In genomic region chr18:75205760-75206109, GRCh38 we compare ENCODE assay signal across 1 cellular context.
TF ChIP-seq lines count a peak whose summit lies in the region.

No MANE protein-coding gene starts in this region.

TF ChIP-seq in K562, 482 proteins besides CTCF, POLR2A, EP300 and RAD21 (continued from another document and continues in another):
- TF ChIP-seq ZNF316 (IDR thresholded peaks at IDR 0.05) (peak; percentile 73), ZNF124 (CRISPR knock-in tag; IDR thresholded peaks at IDR 0.05) (no peak), TEAD4 (IDR thresholded peaks at IDR 0.05; ENCODE audit: low read length) (0 out of 2 replicates have a peak, but pooled peaks have one; percentile 12), TEAD4 (CRISPR knock-in tag; IDR thresholded peaks at IDR 0.05; ENCODE audit: borderline replicate concordance) (no peak), CTBP1 (IDR thresholded peaks at IDR 0.05; ENCODE audit: borderline replicate concordance) (no peak), CSDE1 (IDR thresholded peaks at IDR 0.05) (no peak), PURB (CRISPR knock-in tag; IDR thresholded peaks at IDR 0.05; ENCODE audit: low read depth) (no peak), GABPB1 (CRISPR knock-in tag; IDR thresholded peaks at IDR 0.05) (no peak), PKNOX1 (IDR thresholded peaks at IDR 0.05) (peak; percentile 22; the same call in 1 of the 2 replicates), IRF1 (CRISPR knock-in tag; IDR thresholded peaks at IDR 0.05; ENCODE audit: borderline replicate concordance) (no peak), PBX2 (CRISPR knock-in tag; IDR thresholded peaks at IDR 0.05; ENCODE audit: low read depth) (no peak), PBX2 (tag; conservative IDR thresholded peaks at IDR 0.05; ENCODE audit: low read depth) (0 out of 2 replicates have a peak, but pooled peaks have one; percentile 31), AFF1 (IDR thresholded peaks at IDR 0.05; ENCODE audit: low read depth in 1 of 2, partially characterized antibody in 2 of 2) (peak in 1 of 2 experiments; percentile 48), KLF16 (IDR thresholded peaks at IDR 0.05) (no peak), CHCHD3 (CRISPR knock-in tag; IDR thresholded peaks at IDR 0.05) (no peak), HOXB6 (CRISPR knock-in tag; IDR thresholded peaks at IDR 0.05; ENCODE audit: borderline replicate concordance) (no peak), BMI1 (IDR thresholded peaks at IDR 0.05; ENCODE audit: low read length) (no peak), BRF2 (IDR thresholded peaks at IDR 0.05; ENCODE audit: borderline replicate concordance, insufficient read depth, insufficient read length) (no peak), EHMT2 (IDR thresholded peaks at IDR 0.05) (no peak), PTRF (tag; IDR thresholded peaks at IDR 0.05) (no peak), ZNF778 (CRISPR knock-in tag; IDR thresholded peaks at IDR 0.05) (no peak), MYC (IDR thresholded peaks at IDR 0.05; ENCODE audit: low read depth, low read length) (no peak), MYC (CRISPR knock-in tag; IDR thresholded peaks at IDR 0.05; ENCODE audit: borderline replicate concordance, low read depth) (no peak), MAFF (IDR thresholded peaks at IDR 0.05; ENCODE audit: low read length) (peak; percentile 38; the same call in 1 of the 2 replicates), NELFE (IDR thresholded peaks at IDR 0.05; ENCODE audit: insufficient read depth, insufficient read length) (no peak), PCBP2 (IDR thresholded peaks at IDR 0.05; ENCODE audit: low read depth, low read length, poor library complexity, severe bottlenecking) (no peak), ZNF695 (CRISPR knock-in tag; IDR thresholded peaks at IDR 0.05) (no peak), ZFP1 (CRISPR knock-in tag; IDR thresholded peaks at IDR 0.05) (no peak), RFX1 (IDR thresholded peaks at IDR 0.05) (no peak), CCNT2 (IDR thresholded peaks at IDR 0.05; ENCODE audit: borderline replicate concordance, extremely low read depth, insufficient read length, low read depth, low read length) (no peak), POLR2AphosphoS2 (IDR thresholded peaks at IDR 0.05; ENCODE audit: low read length) (no peak), TEAD1 (CRISPR knock-in tag; IDR thresholded peaks at IDR 0.05) (no peak), ZNF23 (CRISPR knock-in tag; IDR thresholded peaks at IDR 0.05) (no peak), MIER1 (IDR thresholded peaks at IDR 0.05; ENCODE audit: low read depth) (no peak), ZNF436 (CRISPR knock-in tag; IDR thresholded peaks at IDR 0.05) (no peak), TEAD2 (tag; IDR thresholded peaks at IDR 0.05) (no peak), SMARCE1 (IDR thresholded peaks at IDR 0.05) (no peak)
- TF ChIP-seq, protein P1, sequence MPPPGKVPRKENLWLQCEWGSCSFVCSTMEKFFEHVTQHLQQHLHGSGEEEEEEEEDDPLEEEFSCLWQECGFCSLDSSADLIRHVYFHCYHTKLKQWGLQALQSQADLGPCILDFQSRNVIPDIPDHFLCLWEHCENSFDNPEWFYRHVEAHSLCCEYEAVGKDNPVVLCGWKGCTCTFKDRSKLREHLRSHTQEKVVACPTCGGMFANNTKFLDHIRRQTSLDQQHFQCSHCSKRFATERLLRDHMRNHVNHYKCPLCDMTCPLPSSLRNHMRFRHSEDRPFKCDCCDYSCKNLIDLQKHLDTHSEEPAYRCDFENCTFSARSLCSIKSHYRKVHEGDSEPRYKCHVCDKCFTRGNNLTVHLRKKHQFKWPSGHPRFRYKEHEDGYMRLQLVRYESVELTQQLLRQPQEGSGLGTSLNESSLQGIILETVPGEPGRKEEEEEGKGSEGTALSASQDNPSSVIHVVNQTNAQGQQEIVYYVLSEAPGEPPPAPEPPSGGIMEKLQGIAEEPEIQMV (tag; conservative IDR thresholded peaks at IDR 0.05; ENCODE audit: low read depth), result no peak
- TF ChIP-seq, protein P2, sequence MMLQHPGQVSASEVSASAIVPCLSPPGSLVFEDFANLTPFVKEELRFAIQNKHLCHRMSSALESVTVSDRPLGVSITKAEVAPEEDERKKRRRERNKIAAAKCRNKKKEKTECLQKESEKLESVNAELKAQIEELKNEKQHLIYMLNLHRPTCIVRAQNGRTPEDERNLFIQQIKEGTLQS (IDR thresholded peaks at IDR 0.05), result no peak
- TF ChIP-seq, protein P2 (CRISPR knock-in tag; conservative IDR thresholded peaks at IDR 0.05), result no peak
- TF ChIP-seq, protein P3, sequence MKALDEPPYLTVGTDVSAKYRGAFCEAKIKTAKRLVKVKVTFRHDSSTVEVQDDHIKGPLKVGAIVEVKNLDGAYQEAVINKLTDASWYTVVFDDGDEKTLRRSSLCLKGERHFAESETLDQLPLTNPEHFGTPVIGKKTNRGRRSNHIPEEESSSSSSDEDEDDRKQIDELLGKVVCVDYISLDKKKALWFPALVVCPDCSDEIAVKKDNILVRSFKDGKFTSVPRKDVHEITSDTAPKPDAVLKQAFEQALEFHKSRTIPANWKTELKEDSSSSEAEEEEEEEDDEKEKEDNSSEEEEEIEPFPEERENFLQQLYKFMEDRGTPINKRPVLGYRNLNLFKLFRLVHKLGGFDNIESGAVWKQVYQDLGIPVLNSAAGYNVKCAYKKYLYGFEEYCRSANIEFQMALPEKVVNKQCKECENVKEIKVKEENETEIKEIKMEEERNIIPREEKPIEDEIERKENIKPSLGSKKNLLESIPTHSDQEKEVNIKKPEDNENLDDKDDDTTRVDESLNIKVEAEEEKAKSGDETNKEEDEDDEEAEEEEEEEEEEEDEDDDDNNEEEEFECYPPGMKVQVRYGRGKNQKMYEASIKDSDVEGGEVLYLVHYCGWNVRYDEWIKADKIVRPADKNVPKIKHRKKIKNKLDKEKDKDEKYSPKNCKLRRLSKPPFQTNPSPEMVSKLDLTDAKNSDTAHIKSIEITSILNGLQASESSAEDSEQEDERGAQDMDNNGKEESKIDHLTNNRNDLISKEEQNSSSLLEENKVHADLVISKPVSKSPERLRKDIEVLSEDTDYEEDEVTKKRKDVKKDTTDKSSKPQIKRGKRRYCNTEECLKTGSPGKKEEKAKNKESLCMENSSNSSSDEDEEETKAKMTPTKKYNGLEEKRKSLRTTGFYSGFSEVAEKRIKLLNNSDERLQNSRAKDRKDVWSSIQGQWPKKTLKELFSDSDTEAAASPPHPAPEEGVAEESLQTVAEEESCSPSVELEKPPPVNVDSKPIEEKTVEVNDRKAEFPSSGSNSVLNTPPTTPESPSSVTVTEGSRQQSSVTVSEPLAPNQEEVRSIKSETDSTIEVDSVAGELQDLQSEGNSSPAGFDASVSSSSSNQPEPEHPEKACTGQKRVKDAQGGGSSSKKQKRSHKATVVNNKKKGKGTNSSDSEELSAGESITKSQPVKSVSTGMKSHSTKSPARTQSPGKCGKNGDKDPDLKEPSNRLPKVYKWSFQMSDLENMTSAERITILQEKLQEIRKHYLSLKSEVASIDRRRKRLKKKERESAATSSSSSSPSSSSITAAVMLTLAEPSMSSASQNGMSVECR (CRISPR knock-in tag; IDR thresholded peaks at IDR 0.05), result no peak
- TF ChIP-seq, protein P4, sequence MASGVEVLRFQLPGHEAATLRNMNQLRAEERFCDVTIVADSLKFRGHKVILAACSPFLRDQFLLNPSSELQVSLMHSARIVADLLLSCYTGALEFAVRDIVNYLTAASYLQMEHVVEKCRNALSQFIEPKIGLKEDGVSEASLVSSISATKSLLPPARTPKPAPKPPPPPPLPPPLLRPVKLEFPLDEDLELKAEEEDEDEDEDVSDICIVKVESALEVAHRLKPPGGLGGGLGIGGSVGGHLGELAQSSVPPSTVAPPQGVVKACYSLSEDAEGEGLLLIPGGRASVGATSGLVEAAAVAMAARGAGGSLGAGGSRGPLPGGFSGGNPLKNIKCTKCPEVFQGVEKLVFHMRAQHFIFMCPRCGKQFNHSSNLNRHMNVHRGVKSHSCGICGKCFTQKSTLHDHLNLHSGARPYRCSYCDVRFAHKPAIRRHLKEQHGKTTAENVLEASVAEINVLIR (CRISPR knock-in tag; IDR thresholded peaks at IDR 0.05), result no peak
- TF ChIP-seq, protein P5, sequence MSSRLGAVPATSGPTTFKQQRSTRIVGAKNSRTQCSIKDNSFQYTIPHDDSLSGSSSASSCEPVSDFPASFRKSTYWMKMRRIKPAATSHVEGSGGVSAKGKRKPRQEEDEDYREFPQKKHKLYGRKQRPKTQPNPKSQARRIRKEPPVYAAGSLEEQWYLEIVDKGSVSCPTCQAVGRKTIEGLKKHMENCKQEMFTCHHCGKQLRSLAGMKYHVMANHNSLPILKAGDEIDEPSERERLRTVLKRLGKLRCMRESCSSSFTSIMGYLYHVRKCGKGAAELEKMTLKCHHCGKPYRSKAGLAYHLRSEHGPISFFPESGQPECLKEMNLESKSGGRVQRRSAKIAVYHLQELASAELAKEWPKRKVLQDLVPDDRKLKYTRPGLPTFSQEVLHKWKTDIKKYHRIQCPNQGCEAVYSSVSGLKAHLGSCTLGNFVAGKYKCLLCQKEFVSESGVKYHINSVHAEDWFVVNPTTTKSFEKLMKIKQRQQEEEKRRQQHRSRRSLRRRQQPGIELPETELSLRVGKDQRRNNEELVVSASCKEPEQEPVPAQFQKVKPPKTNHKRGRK (tag; IDR thresholded peaks at IDR 0.05), result 0 out of 2 replicates have a peak, but pooled peaks have one; percentile 29
